Comparison of ENCODE assay signal across 8 cellular contexts in genomic region chr11:108592591-108593213, GRCh38. TPM values are rescaled to one million over a fixed set of nuclear protein-coding genes. Genes with fewer than 3 reads are reported as not detected.
DNase-seq lines count a peak whose midpoint lies in the region; ATAC-seq, FAIRE-seq and TF ChIP-seq lines count a peak whose summit lies in the region.

No MANE protein-coding gene starts in this region.

- no peaks in the 10 kb centered on the region for H3K9me3 ChIP-seq in HepG2 (ENCODE audit: low read length)

- no peaks in the 10 kb centered on the region for H4K20me1 ChIP-seq in HepG2 (ENCODE audit: insufficient read depth, low read length)

- TF ChIP-seq CTCF in bronchial epithelial cell (IDR thresholded peaks at IDR 0.05; ENCODE audit: insufficient read depth, low read length, severe bottlenecking) (no peak), HepG2 (CRISPR knock-in tag; IDR thresholded peaks at IDR 0.05) (no peak)

- BruUV-seq in HepG2 (replicated peaks; lab: Mats Ljungman, UMichigan) = no TSS peak

- in situ Hi-C loops in HepG2 (cut with HindIII; ENCODE audit: extremely low pct_ligation_motif_present, low pct_unique_long_range_greater_than_20kb) = no loop called here

- DNase-seq in NCI-H146 (lab: John Stamatoyannopoulos, UW) = peak; percentile 34
- no peak for DNase-seq in NCI-H146 treated with DMSO at 0.1 percent for 48 hours (lab: John Stamatoyannopoulos, UW; ENCODE audit: unreplicated experiment)
- DNase-seq in T-helper 2 cell treated with Interferon-gamma antibody and Interleukin-4, amounts not matched to agents 5 μg/mL and 100 μg/mL, for 36 hours (ENCODE audit: low spot score) = peak; percentile 30
- no peak for DNase-seq in bronchial epithelial cell (ENCODE audit: low read depth)
- DNase-seq in HepG2 (ENCODE audit: low spot score) = no peak
- DNase-seq in stimulated activated CD4-positive, alpha-beta T cell treated with anti-CD3 and anti-CD28 coated beads, TNF-alpha, amount 100 ng/mL, for 24 hours (ENCODE audit: low read depth in 3 of 3) = peak; percentile 5 to 40 (median 13)
- no peak for DNase-seq in dermis blood vessel endothelial cell

- TF ChIP-seq EP300 in HepG2 (IDR thresholded peaks at IDR 0.05; ENCODE audit: low read depth in 2 of 2, low read length in 2 of 2) (no peak), HepG2 (CRISPR knock-in tag; IDR thresholded peaks at IDR 0.05; ENCODE audit: borderline replicate concordance) (no peak)

- peaks cover 14% of the 10 kb centered on the region for H3K4me1 Mint-ChIP-seq in T-helper 2 cell treated with Interferon-gamma antibody and Interleukin-4, amounts not matched to agents 5 μg/mL and 100 μg/mL, for 36 hours (ENCODE audit: low read depth)

- H2AFZ ChIP-seq in HepG2 (ENCODE audit: low read length) = no peak overlapping the region

- ATAC-seq in HG03108 (IDR thresholded peaks at IDR 0.05; ENCODE audit: unreplicated experiment) (peak; percentile 23), HepG2 (peak; percentile 44; the same call in 2 of the 3 replicates)

- H3K4me1 ChIP-seq in HepG2 (ENCODE audit: insufficient read depth, low read length) = peaks cover 10% of the 10 kb centered on the region

- H3K9ac ChIP-seq in HepG2 (ENCODE audit: insufficient read depth, low read depth, low read length) = peak overlapping the region; percentile 9; the same call in 1 of the 2 replicates

- H3K36me3 Mint-ChIP-seq in T-helper 2 cell treated with Interferon-gamma antibody and Interleukin-4, amounts not matched to agents 5 μg/mL and 100 μg/mL, for 36 hours (ENCODE audit: low read depth) = peaks cover 3% of the 10 kb centered on the region

- no peak for TF ChIP-seq POLR2A in HepG2 (IDR thresholded peaks at IDR 0.05; ENCODE audit: insufficient read depth in 1 of 2, low read depth in 2 of 2, low read length in 2 of 2)

- WGBS in HepG2 (ENCODE audit: low lambda C conversion rate) = 20% methylated on average over 9 of the region's 43 CpGs

- H3K79me2 ChIP-seq in HepG2 (ENCODE audit: insufficient read depth, low read length) = no peaks in the 10 kb centered on the region

- H3K4me2 ChIP-seq in HepG2 (ENCODE audit: low read depth, low read length) = peak overlapping the region; percentile 96

- TF ChIP-seq RAD21 in HepG2 (CRISPR knock-in tag; IDR thresholded peaks at IDR 0.05) = no peak

- no peaks in the 10 kb centered on the region for H3K27me3 ChIP-seq in bronchial epithelial cell (ENCODE audit: control insufficient read depth, insufficient read depth, low read length)
- H3K27me3 ChIP-seq in HepG2 (ENCODE audit: control insufficient read depth in 1 of 2, insufficient read depth in 2 of 2, low read length in 2 of 2) = peaks cover 2 to 18% of the 10 kb centered on the region in 2 experiments; a peak in 4 of 5 replicates

- POLR2A ChIA-PET in HepG2 (lab: Yijun Ruan, JAX) = no interaction called here

- FAIRE-seq in bronchial epithelial cell (lab: Jason Lieb, UNC) = no peak
- no peak for FAIRE-seq in HepG2 (lab: Jason Lieb, UNC)

- H3K4me3 ChIP-seq in bronchial epithelial cell (ENCODE audit: low read depth, low read length) = peak overlapping the region; percentile 78
- peak overlapping the region; percentile 56 to 69 (median 57); a peak in 5 of 6 replicates for H3K4me3 ChIP-seq in HepG2 (replicated peaks in 1 of 3; ENCODE audit: insufficient read depth in 1 of 3, low read depth in 2 of 3, low read length in 3 of 3)

- H3K36me3 ChIP-seq in bronchial epithelial cell (ENCODE audit: control insufficient read depth, insufficient read depth, low read length) = no peaks in the 10 kb centered on the region
- H3K36me3 ChIP-seq in HepG2 (replicated peaks in 1 of 2; ENCODE audit: control insufficient read depth in 1 of 2, insufficient read depth in 2 of 2, low read length in 2 of 2) = no peaks in the 10 kb centered on the region

- CTCF ChIA-PET in HepG2 (lab: Yijun Ruan, JAX; ENCODE audit: low intra/inter-chr PET ratio, low total read pairs) = no interaction called here

- no peak overlapping the region for H3K27ac ChIP-seq in HepG2 (ENCODE audit: extremely low read length, insufficient read depth, low read length)

- H3K27me3 Mint-ChIP-seq in T-helper 2 cell treated with Interferon-gamma antibody and Interleukin-4, amounts not matched to agents 5 μg/mL and 100 μg/mL, for 36 hours (ENCODE audit: low read depth) = peaks cover 54% of the 10 kb centered on the region

- no peaks in the 10 kb centered on the region for H3K9me3 Mint-ChIP-seq in T-helper 2 cell treated with Interferon-gamma antibody and Interleukin-4, amounts not matched to agents 5 μg/mL and 100 μg/mL, for 36 hours

- peak overlapping the region; percentile 88 for H3K4me3 Mint-ChIP-seq in T-helper 2 cell treated with Interferon-gamma antibody and Interleukin-4, amounts not matched to agents 5 μg/mL and 100 μg/mL, for 36 hours

- no peak overlapping the region for H3K27ac Mint-ChIP-seq in T-helper 2 cell treated with Interferon-gamma antibody and Interleukin-4, amounts not matched to agents 5 μg/mL and 100 μg/mL, for 36 hours

- intact Hi-C loops in HepG2 (cut with micrococcal nuclease; ENCODE audit: unreplicated experiment) = loop anchor here (10.0 kb wide), 1 partner anchor 98 kb away; the partner anchor contains the start of gene POGLUT3

TF ChIP-seq in HepG2, 621 proteins besides CTCF, POLR2A, EP300 and RAD21 (continues in another document):
- no peak for TF ChIP-seq ZFP90 (CRISPR knock-in tag; IDR thresholded peaks at IDR 0.05; ENCODE audit: borderline replicate concordance)
- no peak for TF ChIP-seq GATA4 (IDR thresholded peaks at IDR 0.05; ENCODE audit: borderline replicate concordance, low read depth)
- no peak for TF ChIP-seq SMYD3 (CRISPR knock-in tag; IDR thresholded peaks at IDR 0.05)
- 0 out of 2 replicates have a peak, but pooled peaks have one; percentile 40 for TF ChIP-seq RNF2 (conservative IDR thresholded peaks at IDR 0.05; ENCODE audit: low read depth)
- no peak for TF ChIP-seq DDIT3 (CRISPR knock-in tag; IDR thresholded peaks at IDR 0.05)
- TF ChIP-seq DNMT1 (CRISPR knock-in tag; IDR thresholded peaks at IDR 0.05) = no peak
- no peak for TF ChIP-seq DRAP1 (CRISPR knock-in tag; IDR thresholded peaks at IDR 0.05)
- TF ChIP-seq DMAP1 (CRISPR knock-in tag; IDR thresholded peaks at IDR 0.05) = no peak
- TF ChIP-seq ZBTB8A (CRISPR knock-in tag; IDR thresholded peaks at IDR 0.05; ENCODE audit: borderline replicate concordance, low read depth) = no peak
- no peak for TF ChIP-seq ZNF550 (CRISPR knock-in tag; IDR thresholded peaks at IDR 0.05; ENCODE audit: borderline replicate concordance)
- TF ChIP-seq ZNF549 (CRISPR knock-in tag; IDR thresholded peaks at IDR 0.05) = no peak
- no peak for TF ChIP-seq ZNF451 (CRISPR knock-in tag; IDR thresholded peaks at IDR 0.05)
- TF ChIP-seq SRY (CRISPR knock-in tag; IDR thresholded peaks at IDR 0.05) = no peak
- TF ChIP-seq IKZF4 (CRISPR knock-in tag; IDR thresholded peaks at IDR 0.05; ENCODE audit: borderline replicate concordance, low read depth, not compliant biosample characterization) = no peak
- TF ChIP-seq ZNF160 (CRISPR knock-in tag; IDR thresholded peaks at IDR 0.05) = no peak
- TF ChIP-seq ZNF263 (CRISPR knock-in tag; IDR thresholded peaks at IDR 0.05) = no peak
- no peak for TF ChIP-seq TCF7 (IDR thresholded peaks at IDR 0.05; ENCODE audit: low read depth)

RNA-seq across cellular contexts. Expression of gene EXPH5, which starts 0.9 kb away (rescaled TPM):
- 7.6 and 22.3 TPM in 2 replicates for total RNA-seq in bronchial epithelial cell
- total RNA-seq in HepG2 (2016; rRNA removed; fragmentation: Illumina TruSeq; extraction: Trizol) = 0.02 and 0.15 TPM in 2 replicates
- total RNA-seq in HepG2 (2016; cell fraction: cytosol; rRNA removed; fragmentation: Illumina TruSeq; extraction: Trizol; ENCODE audit: low read depth) = not detected in 2 replicates
- total RNA-seq in HepG2 (2016; cell fraction: insoluble cytoplasmic fraction; rRNA removed; fragmentation: Illumina TruSeq; extraction: Trizol) = 0.04 TPM in 1 of 2 replicates, not detected in the other
- not detected in 2 replicates for total RNA-seq in HepG2 (2016; cell fraction: membrane; rRNA removed; fragmentation: Illumina TruSeq; extraction: Trizol)
- total RNA-seq in HepG2 (2016; cell fraction: nucleus; rRNA removed; fragmentation: Illumina TruSeq; extraction: Trizol) = not detected in 2 replicates
- polyA plus RNA-seq in HepG2 (2011; rRNA removed) = under 0.01 TPM in 1 of 2 replicates, not detected in the other
- polyA plus RNA-seq in HepG2 (2011; cell fraction: cytosol; rRNA removed) = 0.01 TPM in 2 replicates
- 0.02 and 0.05 TPM in 2 replicates for polyA plus RNA-seq in HepG2 (2011; cell fraction: nucleus; rRNA removed)
- polyA plus RNA-seq in HepG2 (2012) = 0.01 TPM in 1 of 2 replicates, not detected in the other
- polyA plus RNA-seq in HepG2 (2016; cell fraction: cytosol; fragmentation: Illumina TruSeq; extraction: Trizol; ENCODE audit: low read depth) = not detected in 2 replicates
- polyA plus RNA-seq in HepG2 (2016; cell fraction: insoluble cytoplasmic fraction; fragmentation: Illumina TruSeq; extraction: Trizol; ENCODE audit: low read depth) = not detected in 2 replicates
- not detected in 2 replicates for polyA plus RNA-seq in HepG2 (2016; cell fraction: membrane; fragmentation: Illumina TruSeq; extraction: Trizol; ENCODE audit: low read depth)
- not detected in 2 replicates for polyA plus RNA-seq in HepG2 (2016; cell fraction: nucleus; fragmentation: Illumina TruSeq; extraction: Trizol; ENCODE audit: insufficient read depth, low read depth)
- polyA minus RNA-seq in HepG2 (2011; rRNA and poly(A)+ RNA removed; ENCODE audit: low replicate concordance) = 4.4 TPM in 1 of 2 replicates, not detected in the other
- not detected in 2 replicates for polyA minus RNA-seq in HepG2 (2011; cell fraction: cytosol; rRNA and poly(A)+ RNA removed)
- 0.12 TPM in 1 of 2 replicates, not detected in the other for polyA minus RNA-seq in HepG2 (2011; cell fraction: nucleus; rRNA and poly(A)+ RNA removed)
- total RNA-seq in dermis blood vessel endothelial cell = under 0.01 and 0.09 TPM in 2 replicates

Comparison
In these comparisons a context has a peak if more than half of its experiments do, and no peak if none do; other contexts are left out.
1. DNase-seq: peak in NCI-H146 (single experiment), T-helper 2 cell treated with Interferon-gamma antibody and Interleukin-4, amounts not matched to agents 5 μg/mL and 100 μg/mL, for 36 hours (single experiment) and stimulated activated CD4-positive, alpha-beta T cell treated with anti-CD3 and anti-CD28 coated beads, TNF-alpha, amount 100 ng/mL, for 24 hours (3 of 3); none in NCI-H146 treated with DMSO at 0.1 percent for 48 hours (single experiment), bronchial epithelial cell (single experiment), HepG2 (single experiment) and dermis blood vessel endothelial cell (single experiment).